25 cellular contexts compared by ENCODE assay signal in the genomic region with DNA sequence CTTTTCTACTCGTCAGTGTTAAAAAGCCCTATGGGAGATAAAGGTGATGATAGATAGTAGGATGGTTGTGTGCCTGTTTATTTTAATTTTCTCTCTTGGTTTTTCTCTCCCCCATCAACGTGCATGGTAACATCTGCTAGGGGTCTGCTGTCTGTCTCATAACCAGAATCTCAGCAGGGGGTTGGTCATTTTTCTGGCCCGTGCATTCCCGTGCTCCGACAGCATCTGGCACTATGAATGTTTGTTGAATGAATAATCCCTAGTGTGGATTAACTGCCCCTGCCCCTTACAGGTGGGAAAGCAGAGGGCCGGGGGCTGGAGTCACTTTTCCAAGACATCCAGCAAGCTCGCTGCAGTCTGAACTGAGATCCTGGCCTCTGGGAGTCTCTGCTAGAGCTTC. TPM values are rescaled to one million over a fixed set of nuclear protein-coding genes. Genes with fewer than 3 reads are reported as not detected.
"Had no signal": no experiment of that assay in that cellular context is flagged by ENCODE, and none has a peak within 500 bp of the region (broad histone marks: within the 10 kb centered on the region; RNA-seq: fewer than 3 reads in every experiment).

No MANE protein-coding gene starts in this region.

- H3K27me3 ChIP-seq: ascending aorta, Peyer's patch had no signal

- H3K4me3 ChIP-seq: ascending aorta, K562, Peyer's patch had no signal

- H3K27ac Mint-ChIP-seq: activated B cell treated with CpG ODN at 0.5 μM for 24 hours; activated CD4-positive, alpha-beta T cell treated with anti-CD3 and anti-CD28 coated beads, Interleukin-2, amount 10 ng/mL, durations not matched to agents 24 days and 14 days; activated CD8-positive, alpha-beta memory T cell treated with anti-CD3 and anti-CD28 coated beads, Interleukin-2, amount 10 ng/mL, durations not matched to agents 7 days and 5 days; activated naive CD4-positive, alpha-beta T cell treated with anti-CD3 and anti-CD28 coated beads, Interleukin-2, amount 50 U/mL, for 24 hours; activated T-cell treated with anti-CD3 and anti-CD28 coated beads, Interleukin-2, amount 50 U/mL, for 24 hours; activated T-helper 1 cell treated with anti-CD3 and anti-CD28 coated beads, Interleukin-12 subunit alpha, Interleukin-12 subunit beta, Interleukin-2, Interleukin-4 antibody, amounts not matched to agents 30 ng/mL and 10 ng/mL and 1 ng/mL, durations not matched to agents 14 hours and 24 hours and 36 hours; brain; T-helper 17 cell had no signal

- H3K9me3 ChIP-seq: ascending aorta, Peyer's patch had no signal

- H3K9me3 Mint-ChIP-seq: activated B cell treated with CpG ODN at 0.5 μM for 24 hours; activated CD4-positive, alpha-beta T cell treated with anti-CD3 and anti-CD28 coated beads, Interleukin-2, amount 10 ng/mL, durations not matched to agents 24 days and 14 days; activated naive CD4-positive, alpha-beta T cell treated with anti-CD3 and anti-CD28 coated beads, Interleukin-2, amount 50 U/mL, for 24 hours; activated T-cell treated with anti-CD3 and anti-CD28 coated beads, Interleukin-2, amount 50 U/mL, for 24 hours; activated T-helper 1 cell treated with anti-CD3 and anti-CD28 coated beads, Interleukin-12 subunit alpha, Interleukin-12 subunit beta, Interleukin-2, Interleukin-4 antibody, amounts not matched to agents 30 ng/mL and 10 ng/mL and 1 ng/mL, durations not matched to agents 14 hours and 24 hours and 36 hours; central memory CD8-positive, alpha-beta T cell had no signal

- H3K36me3 ChIP-seq: ascending aorta, Peyer's patch had no signal

- DNase-seq: activated B cell treated with CpG ODN at 0.5 μM for 24 hours; activated CD4-positive, alpha-beta T cell treated with anti-CD3 and anti-CD28 coated beads for 1 hour; activated CD4-positive, alpha-beta T cell treated with anti-CD3 and anti-CD28 coated beads, Interleukin-2, amount 10 ng/mL, durations not matched to agents 24 days and 14 days; activated CD4-positive, alpha-beta T cell treated with anti-CD3 and anti-CD28 coated beads, Interleukin-2, amount 50 U/mL, for 48 hours; activated CD8-positive, alpha-beta memory T cell treated with anti-CD3 and anti-CD28 coated beads, Interleukin-2, amount 10 ng/mL, durations not matched to agents 7 days and 5 days; activated effector memory CD4-positive, alpha-beta T cell treated with Interleukin-2 at 50 U/mL for 16 hours; activated naive CD4-positive, alpha-beta T cell; activated T-cell treated with anti-CD3 and anti-CD28 coated beads, Interleukin-2, amount 50 U/mL, for 24 hours; amniotic stem cell; NCI-H1105 treated with DMSO at 0.1 percent for 48 hours; NCI-H1436 treated with DMSO at 0.1 percent for 48 hours; NCI-H187; NCI-H2081 treated with DMSO at 0.1 percent for 48 hours; NCI-H446 treated with DMSO at 0.1 percent for 48 hours; NK-92 treated with Interleukin-12 subunit alpha and Interleukin-12 subunit beta, amount 100 ng/mL, for 24 hours; Peyer's patch; T-helper 17 cell; T-helper 9 cell had no signal

- H3K27me3 Mint-ChIP-seq: activated naive CD4-positive, alpha-beta T cell treated with anti-CD3 and anti-CD28 coated beads, Interleukin-2, amount 50 U/mL, for 24 hours had no signal

- H3K4me1 ChIP-seq: ascending aorta had no signal

- H3K36me3 Mint-ChIP-seq: activated CD8-positive, alpha-beta memory T cell treated with anti-CD3 and anti-CD28 coated beads, Interleukin-2, amount 10 ng/mL, durations not matched to agents 7 days and 5 days; activated naive CD4-positive, alpha-beta T cell treated with anti-CD3 and anti-CD28 coated beads, Interleukin-2, amount 50 U/mL, for 24 hours; brain had no signal

- H3K4me3 Mint-ChIP-seq: activated B cell treated with CpG ODN at 0.5 μM for 24 hours; activated CD4-positive, alpha-beta T cell treated with anti-CD3 and anti-CD28 coated beads, Interleukin-2, amount 10 ng/mL, durations not matched to agents 24 days and 14 days; activated CD8-positive, alpha-beta memory T cell treated with anti-CD3 and anti-CD28 coated beads, Interleukin-2, amount 10 ng/mL, durations not matched to agents 7 days and 5 days; activated naive CD4-positive, alpha-beta T cell treated with anti-CD3 and anti-CD28 coated beads, Interleukin-2, amount 50 U/mL, for 24 hours; activated T-cell treated with anti-CD3 and anti-CD28 coated beads, Interleukin-2, amount 50 U/mL, for 24 hours; activated T-helper 1 cell treated with anti-CD3 and anti-CD28 coated beads, Interleukin-12 subunit alpha, Interleukin-12 subunit beta, Interleukin-2, Interleukin-4 antibody, amounts not matched to agents 30 ng/mL and 10 ng/mL and 1 ng/mL, durations not matched to agents 14 hours and 24 hours and 36 hours; brain; central memory CD8-positive, alpha-beta T cell; T-helper 17 cell had no signal

- FAIRE-seq: K562 had no signal

- H3K27ac ChIP-seq: ascending aorta, Peyer's patch had no signal

RNA-seq across cellular contexts. Expression of gene CA5A, which starts 6.3 kb away (rescaled TPM):
- total RNA-seq: activated B cell treated with CpG ODN at 0.5 μM for 24 hours; activated CD4-positive, alpha-beta T cell treated with anti-CD3 and anti-CD28 coated beads, Interleukin-2, amount 10 ng/mL, durations not matched to agents 24 days and 14 days; activated CD8-positive, alpha-beta memory T cell treated with anti-CD3 and anti-CD28 coated beads, Interleukin-2, amount 10 ng/mL, durations not matched to agents 7 days and 5 days; ascending aorta; K562; Peyer's patch; SK-MEL-5; T-helper 17 cell had no signal
- polyA plus RNA-seq: K562 had no signal
